In genomic region chr19:5099822-5100221, GRCh38 we compare ENCODE assay signal across 16 cellular contexts.
"Had no signal": no experiment of that assay in that cellular context is flagged by ENCODE, and none has a peak within 500 bp of the region (broad histone marks: within the 10 kb centered on the region; RNA-seq: fewer than 3 reads in every experiment).

No MANE protein-coding gene starts in this region.

- H3K4me3 ChIP-seq: ascending aorta, coronary artery, gastrocnemius medialis, left lung, tibial artery had no signal

- H3K27ac ChIP-seq: ascending aorta, coronary artery, gastrocnemius medialis, left lung, tibial artery had no signal

- H3K27me3 ChIP-seq: ascending aorta, gastrocnemius medialis, left lung, tibial artery had no signal

- FAIRE-seq: kidney had no signal

- H3K27ac Mint-ChIP-seq: activated B cell treated with CpG ODN at 0.5 μM for 24 hours; activated naive CD4-positive, alpha-beta T cell treated with anti-CD3 and anti-CD28 coated beads for 36 hours had no signal

- H3K4me1 Mint-ChIP-seq: activated B cell treated with CpG ODN at 0.5 μM for 24 hours; central memory CD8-positive, alpha-beta T cell had no signal

- DNase-seq: activated B cell treated with CpG ODN at 0.5 μM for 24 hours; activated CD4-positive, alpha-beta T cell treated with anti-CD3 and anti-CD28 coated beads, Interleukin-2, amount 50 U/mL, for 1 hour; activated CD8-positive, alpha-beta memory T cell treated with anti-CD3 and anti-CD28 coated beads, Interleukin-2, amount 50 U/mL, for 4 hours; activated naive CD4-positive, alpha-beta T cell treated with anti-CD3 and anti-CD28 coated beads for 36 hours; activated T-cell treated with anti-CD3 and anti-CD28 coated beads, Interleukin-2, amount 50 U/mL, for 4 hours; gastrocnemius medialis; head of caudate nucleus; kidney; left lung; stimulated activated CD4-positive, alpha-beta T cell treated with anti-CD3 and anti-CD28 coated beads, Interleukin-2, amount 100 ng/mL, for 24 hours; stimulated activated naive CD8-positive, alpha-beta T cell treated with anti-CD3 and anti-CD28 coated beads, Interleukin-15, Interleukin-2, amounts not matched to agents 100 U/mL and 50 U/mL, for 24 hours; substantia nigra; tibial artery had no signal

- ATAC-seq: activated T-cell treated with anti-CD3 and anti-CD28 coated beads, Interleukin-2, amount 50 U/mL, for 4 hours; gastrocnemius medialis; left lung; stimulated activated naive CD8-positive, alpha-beta T cell treated with anti-CD3 and anti-CD28 coated beads, Interleukin-15, Interleukin-2, amounts not matched to agents 100 U/mL and 50 U/mL, for 24 hours had no signal

- H3K27me3 Mint-ChIP-seq: activated B cell treated with CpG ODN at 0.5 μM for 24 hours; central memory CD8-positive, alpha-beta T cell had no signal

- H3K4me3 Mint-ChIP-seq: activated B cell treated with CpG ODN at 0.5 μM for 24 hours; activated naive CD4-positive, alpha-beta T cell treated with anti-CD3 and anti-CD28 coated beads for 36 hours; activated T-cell treated with anti-CD3 and anti-CD28 coated beads, Interleukin-2, amount 50 U/mL, for 4 hours; central memory CD8-positive, alpha-beta T cell had no signal
